13 cellular contexts compared by ENCODE assay signal in the genomic region with DNA sequence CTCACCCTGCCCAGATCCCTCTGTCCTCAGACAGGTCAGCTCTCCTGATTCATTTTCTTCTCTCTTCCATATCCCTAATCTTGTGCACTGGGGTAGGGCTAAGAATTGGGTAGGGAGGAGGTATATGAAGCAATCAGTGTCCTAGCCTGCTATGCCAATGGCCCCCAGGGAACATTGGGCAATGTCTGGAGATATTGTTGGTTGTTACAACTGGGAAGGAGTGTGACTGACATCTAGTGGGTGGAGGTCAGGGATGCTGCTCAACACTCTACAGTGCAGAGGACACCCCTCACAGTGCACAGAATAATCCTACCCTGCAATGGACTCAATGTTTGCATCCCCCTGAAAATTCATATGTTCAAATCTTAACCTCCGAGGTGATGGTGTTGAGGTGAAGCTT. TPM values are rescaled to one million over a fixed set of nuclear protein-coding genes. Genes with fewer than 3 reads are reported as not detected.
A peak's percentile ranks its signal among the peaks of the same experiment; 100 is the strongest.
DNase-seq lines count a peak whose midpoint lies in the region; ATAC-seq, FAIRE-seq and TF ChIP-seq lines count a peak whose summit lies in the region.
"Had no signal": no experiment of that assay in that cellular context is flagged by ENCODE, and none has a peak within 500 bp of the region (broad histone marks: within the 10 kb centered on the region; RNA-seq: fewer than 3 reads in every experiment).

No MANE protein-coding gene starts in this region.

- intact Hi-C loops in OCI-LY7 (cut with micrococcal nuclease; ENCODE audit: unreplicated experiment) (loop anchor here (2.0 kb wide), 2 partner anchors 190 to 254 kb away; no protein-coding TSS in a partner anchor), kidney (cut with DNase I) (no loop called here)

- DNase-seq in AML-193 (lab: John Stamatoyannopoulos, UW) (peak; percentile 35 to 64), OCI-LY7 (ENCODE audit: low spot score) (peak; percentile 57), choroid plexus epithelial cell (ENCODE audit: low read depth) (peak; percentile 36), osteocyte (ENCODE audit: extremely low spot score, unreplicated experiment) (no peak), kidney (no peak), GM12891 (ENCODE audit: insufficient read length, low spot score) (no peak)
- DNase-seq: activated CD4-positive, alpha-beta memory T cell treated with anti-CD3 and anti-CD28 coated beads for 36 hours; activated naive CD8-positive, alpha-beta T cell treated with anti-CD3 and anti-CD28 coated beads, Interleukin-2, amount 50 U/mL, for 24 hours; CD4-positive, CD25-positive, alpha-beta regulatory T cell; stimulated activated CD4-positive, alpha-beta T cell treated with anti-CD3 and anti-CD28 coated beads, Interleukin-4, amount 100 ng/mL, for 4 hours had no signal

- H3K36me3 ChIP-seq in OCI-LY7 (ENCODE audit: insufficient read depth, low read length) (no peaks in the 10 kb centered on the region), kidney (ENCODE audit: control insufficient read depth in 1 of 2, insufficient read depth in 2 of 2, low read length in 2 of 2) (no peaks in the 10 kb centered on the region)
- H3K36me3 ChIP-seq: Peyer's patch had no signal

- H3K9me3 ChIP-seq in OCI-LY7 (ENCODE audit: low read length) (peaks cover 4% of the 10 kb centered on the region; the same call in 1 of the 2 replicates), kidney (ENCODE audit: control insufficient read depth in 1 of 2, low read length in 2 of 2) (peaks cover 0 to 9% of the 10 kb centered on the region in 2 donors)

- H2AFZ ChIP-seq in OCI-LY7 (ENCODE audit: low read length), result no peak overlapping the region

- H3K27ac ChIP-seq in OCI-LY7 (ENCODE audit: low read depth, low read length, poor library complexity, severe bottlenecking) (no peak overlapping the region), kidney (ENCODE audit: low read depth in 2 of 2, low read length in 2 of 2) (no peak overlapping the region)
- H3K27ac ChIP-seq: Peyer's patch had no signal

- no peak for FAIRE-seq in kidney (lab: Jason Lieb, UNC)
- FAIRE-seq in GM12891 (lab: Jason Lieb, UNC), result no peak

- ATAC-seq in HG02870 (IDR thresholded peaks at IDR 0.05; ENCODE audit: unreplicated experiment), result no peak
- ATAC-seq: activated naive CD8-positive, alpha-beta T cell treated with anti-CD3 and anti-CD28 coated beads, Interleukin-2, amount 50 U/mL, for 24 hours had no signal

- no peak overlapping the region for H3K4me3 Mint-ChIP-seq in osteocyte (ENCODE audit: unreplicated experiment)
- H3K4me3 Mint-ChIP-seq: activated CD4-positive, alpha-beta memory T cell treated with anti-CD3 and anti-CD28 coated beads for 36 hours; activated naive CD8-positive, alpha-beta T cell treated with anti-CD3 and anti-CD28 coated beads, Interleukin-2, amount 50 U/mL, for 24 hours; CD4-positive, CD25-positive, alpha-beta regulatory T cell had no signal

- H3K4me1 Mint-ChIP-seq in osteocyte (ENCODE audit: unreplicated experiment), result no peaks in the 10 kb centered on the region
- H3K4me1 Mint-ChIP-seq: activated naive CD8-positive, alpha-beta T cell treated with anti-CD3 and anti-CD28 coated beads, Interleukin-2, amount 50 U/mL, for 24 hours; CD4-positive, CD25-positive, alpha-beta regulatory T cell had no signal

- H3K79me2 ChIP-seq in OCI-LY7 (ENCODE audit: insufficient read depth, low read depth, low read length), result no peaks in the 10 kb centered on the region

- CTCF ChIA-PET in OCI-LY7 (lab: Charles Lee; ENCODE audit: unreplicated experiment), result no interaction called here

- TF ChIP-seq CTCF in GM12873 (IDR thresholded peaks at IDR 0.05; ENCODE audit: insufficient read depth, low read depth, low read length, missing control alignments) (peak; percentile 44), OCI-LY7 (conservative IDR thresholded peaks at IDR 0.05; ENCODE audit: low read length) (peak; percentile 77), choroid plexus epithelial cell (conservative IDR thresholded peaks at IDR 0.05; ENCODE audit: low read depth, low read length) (peak; percentile 38), osteocyte (IDR thresholded peaks at IDR 0.05) (no peak), kidney (IDR thresholded peaks at IDR 0.05; ENCODE audit: borderline replicate concordance, extremely low read depth, insufficient read depth) (no peak)

- H3K36me3 Mint-ChIP-seq in osteocyte (ENCODE audit: unreplicated experiment), result peaks cover 40% of the 10 kb centered on the region

- POLR2A ChIA-PET in OCI-LY7 (lab: Charles Lee), result no interaction called here

- no TSS peak for BruUV-seq in OCI-LY7 (replicated peaks; lab: Mats Ljungman, UMichigan)

- no peaks in the 10 kb centered on the region for H3K4me1 ChIP-seq in OCI-LY7 (ENCODE audit: insufficient read depth, low read length, poor library complexity, severe bottlenecking)
- no peaks in the 10 kb centered on the region for H3K4me1 ChIP-seq in kidney (ENCODE audit: control insufficient read depth in 1 of 2, insufficient read depth in 1 of 2, low read depth in 1 of 2, low read length in 2 of 2)
- H3K4me1 ChIP-seq: Peyer's patch had no signal

- no peak overlapping the region for H3K4me2 ChIP-seq in OCI-LY7 (ENCODE audit: low read length)

- H3K27me3 Mint-ChIP-seq in osteocyte (ENCODE audit: unreplicated experiment), result peaks cover 5% of the 10 kb centered on the region
- H3K27me3 Mint-ChIP-seq: activated CD4-positive, alpha-beta memory T cell treated with anti-CD3 and anti-CD28 coated beads for 36 hours; CD4-positive, CD25-positive, alpha-beta regulatory T cell had no signal

- H3K4me3 ChIP-seq in OCI-LY7 (ENCODE audit: low read depth, low read length, poor library complexity, severe bottlenecking) (no peak overlapping the region), choroid plexus epithelial cell (ENCODE audit: low read depth, low read length) (no peak overlapping the region), kidney (ENCODE audit: low read length in 2 of 2) (no peak overlapping the region)
- H3K4me3 ChIP-seq: Peyer's patch had no signal

- no peak overlapping the region for H3K9ac ChIP-seq in kidney (ENCODE audit: low read length in 2 of 2)

- no peaks in the 10 kb centered on the region for H4K20me1 ChIP-seq in OCI-LY7 (ENCODE audit: insufficient read depth, low read length)

- no peaks in the 10 kb centered on the region for H3K9me2 ChIP-seq in OCI-LY7 (ENCODE audit: insufficient read depth, low read length)

- H3K27ac Mint-ChIP-seq in osteocyte (ENCODE audit: unreplicated experiment), result no peak overlapping the region
- H3K27ac Mint-ChIP-seq: activated CD4-positive, alpha-beta memory T cell treated with anti-CD3 and anti-CD28 coated beads for 36 hours; activated naive CD8-positive, alpha-beta T cell treated with anti-CD3 and anti-CD28 coated beads, Interleukin-2, amount 50 U/mL, for 24 hours; CD4-positive, CD25-positive, alpha-beta regulatory T cell had no signal

- peaks cover 5% of the 10 kb centered on the region for H3K9me3 Mint-ChIP-seq in osteocyte (ENCODE audit: unreplicated experiment)

- TF ChIP-seq POLR2A in GM12891 (IDR thresholded peaks at IDR 0.05; ENCODE audit: low read depth, low read length), result no peak

TF ChIP-seq in GM12891, 5 proteins besides CTCF, POLR2A, EP300 and RAD21:
- no peak for TF ChIP-seq POU2F2 (IDR thresholded peaks at IDR 0.05; ENCODE audit: low read depth, low read length)
- no peak for TF ChIP-seq SPI1 (IDR thresholded peaks at IDR 0.05; ENCODE audit: low read depth, low read length)
- no peak for TF ChIP-seq TAF1 (IDR thresholded peaks at IDR 0.05; ENCODE audit: low read depth, low read length)
- TF ChIP-seq PAX5 (IDR thresholded peaks at IDR 0.05; ENCODE audit: insufficient read depth, low read length, severe bottlenecking), result no peak
- no peak for TF ChIP-seq POLR2AphosphoS5 (IDR thresholded peaks at IDR 0.05; ENCODE audit: low read depth, low read length)

RNA-seq across cellular contexts. Expression of gene CPAMD8, which starts 57.5 kb away (rescaled TPM):
- total RNA-seq in OCI-LY7 (2014; rRNA removed; shearing (Covaris generic)), result 0.32 TPM in 1 of 2 replicates, not detected in the other
- total RNA-seq in OCI-LY7 (2022) (1.2 TPM in 2 replicates), osteocyte (294 and 296 TPM in 2 replicates), kidney (64.1 TPM)
- 22.0 TPM for polyA plus RNA-seq in kidney (ENCODE audit: insufficient read depth, low read depth, low replicate concordance)
- 0.35 TPM for polyA plus RNA-seq in GM12891 (2012; ENCODE audit: low read depth, missing spikeins)

Comparison
In these comparisons a context has a peak if more than half of its experiments do, and no peak if none do; other contexts are left out.
1. DNase-seq: peak in AML-193 (2 of 2), OCI-LY7 (single experiment) and choroid plexus epithelial cell (single experiment); none in osteocyte (single experiment), kidney (single experiment) and GM12891 (single experiment).
2. CTCF ChIP-seq: peak in GM12873 (single experiment), OCI-LY7 (single experiment) and choroid plexus epithelial cell (single experiment); none in osteocyte (single experiment) and kidney (single experiment).
3. RNA of gene CPAMD8, which starts 57.5 kb away (total RNA-seq): 294 to 296 TPM in osteocyte and 64.1 TPM in kidney (single experiment); 0.32 to 1.2 TPM in OCI-LY7; every median in the first group is over 10 times any median in the second.